In the genomic region with DNA sequence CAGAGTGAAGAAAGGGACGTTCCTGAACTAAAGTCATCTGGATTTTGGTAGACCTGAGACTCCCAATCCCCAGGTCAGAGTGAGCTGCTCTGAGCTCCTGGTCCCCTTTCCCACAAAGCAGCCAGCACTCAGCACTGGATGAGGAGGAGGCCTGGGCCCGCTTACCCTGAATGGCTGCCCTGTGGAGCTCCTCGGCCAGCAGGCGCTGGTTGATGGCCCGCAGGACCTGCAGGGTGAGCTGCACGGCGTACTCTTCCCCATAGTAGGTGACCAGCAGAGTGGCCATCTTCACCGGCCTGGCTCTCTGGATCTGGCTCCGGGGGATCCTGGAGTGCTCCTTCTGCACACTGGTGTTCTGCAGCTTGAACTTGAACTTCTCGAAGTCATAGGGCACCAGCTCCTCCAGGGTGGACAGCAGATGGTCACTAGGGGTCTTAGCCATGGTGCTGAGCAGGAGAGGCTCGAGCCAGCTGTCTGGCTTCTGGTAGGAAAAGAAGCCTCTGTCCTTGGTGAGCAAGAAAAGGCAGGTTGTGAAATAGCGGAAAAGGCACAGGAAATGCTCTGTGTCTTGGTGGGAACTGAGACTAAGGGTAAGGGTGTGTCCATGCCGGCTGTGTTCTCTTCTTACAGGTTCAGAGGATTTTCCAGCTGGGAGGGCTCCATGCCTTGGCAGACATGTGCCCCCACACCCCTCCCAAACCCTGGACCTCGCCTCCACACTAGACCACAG, we compare ENCODE assay signal across 13 cellular contexts. TPM values are rescaled to one million over a fixed set of nuclear protein-coding genes. Genes with fewer than 3 reads are reported as not detected.
DNase-seq lines count a peak whose midpoint lies in the region; ATAC-seq and TF ChIP-seq lines count a peak whose summit lies in the region.
"Had no signal": no experiment of that assay in that cellular context is flagged by ENCODE, and none has a peak within 500 bp of the region (broad histone marks: within the 10 kb centered on the region; RNA-seq: fewer than 3 reads in every experiment).

Gene MEFV (minus strand): TSS at position 488 of the 730 bp plus-strand sequence. CDS start 46 bp downstream, at position 442.

- peaks cover 5 to 6% of the 10 kb centered on the region in 2 donors for H3K4me1 Mint-ChIP-seq in natural killer cell treated with Interleukin-12 subunit alpha and Interleukin-12 subunit beta and Interleukin-15 and Interleukin-18, amount 100 ng/mL, for 72 hours (ENCODE audit: low read depth in 2 of 2)
- H3K4me1 Mint-ChIP-seq: activated CD4-positive, alpha-beta memory T cell treated with anti-CD3 and anti-CD28 coated beads, Interleukin-2, amount 10 ng/mL, durations not matched to agents 7 days and 5 days; T-cell had no signal

- ATAC-seq in natural killer cell treated with Interleukin-12 subunit alpha and Interleukin-12 subunit beta and Interleukin-15 and Interleukin-18, amount 100 ng/mL, for 72 hours, result no peak
- ATAC-seq: T-cell had no signal

- H3K9me3 Mint-ChIP-seq in natural killer cell treated with Interleukin-12 subunit alpha and Interleukin-12 subunit beta and Interleukin-15 and Interleukin-18, amount 100 ng/mL, for 72 hours, result no peaks in the 10 kb centered on the region
- H3K9me3 Mint-ChIP-seq: T-cell had no signal

- DNase-seq in EH (ENCODE audit: low read depth), result peak; percentile 3
- DNase-seq in NOMO-1 treated with dmso at 0.1 percent for 144 hours (lab: John Stamatoyannopoulos, UW; ENCODE audit: unreplicated experiment), result peak; percentile 75
- peak; percentile 62 for DNase-seq in fibroblast of pulmonary artery (ENCODE audit: low read depth)
- DNase-seq in ascending aorta (ENCODE audit: low spot score in 2 of 2), result no peak
- no peak for DNase-seq in NCI-H1417 (lab: John Stamatoyannopoulos, UW)
- DNase-seq in natural killer cell treated with Interleukin-12 subunit alpha and Interleukin-12 subunit beta and Interleukin-15 and Interleukin-18, amount 100 ng/mL, for 72 hours (ENCODE audit: low spot score), result no peak
- no peak for DNase-seq in thyroid gland
- DNase-seq: activated CD4-positive, alpha-beta memory T cell treated with anti-CD3 and anti-CD28 coated beads, Interleukin-2, amount 10 ng/mL, durations not matched to agents 7 days and 5 days; hippocampal formation; NCI-H510A treated with DMSO at 0.1 percent for 48 hours; T-cell had no signal

- no peak within 1 kb of the TSS for H3K27ac Mint-ChIP-seq in natural killer cell treated with Interleukin-12 subunit alpha and Interleukin-12 subunit beta and Interleukin-15 and Interleukin-18, amount 100 ng/mL, for 72 hours
- H3K27ac Mint-ChIP-seq: activated CD4-positive, alpha-beta memory T cell treated with anti-CD3 and anti-CD28 coated beads, Interleukin-2, amount 10 ng/mL, durations not matched to agents 7 days and 5 days; activated naive CD8-positive, alpha-beta T cell; T-cell had no signal

- WGBS in thyroid gland, 2 donors, result 80 to 81% methylated on average over 12 to 13 of the region's 14 CpGs

- H3K27ac ChIP-seq in neutrophil, result peak within 1 kb of the TSS; percentile 97
- no peak within 1 kb of the TSS for H3K27ac ChIP-seq in ascending aorta
- H3K27ac ChIP-seq in thyroid gland, result no peak within 1 kb of the TSS

- no peak for TF ChIP-seq POLR2A in thyroid gland (IDR thresholded peaks at IDR 0.05)

- TF ChIP-seq CTCF in fibroblast of pulmonary artery (IDR thresholded peaks at IDR 0.05; ENCODE audit: low read length, missing control alignments), result no peak
- no peak for TF ChIP-seq CTCF in neutrophil (IDR thresholded peaks at IDR 0.05)
- no peak for TF ChIP-seq CTCF in ascending aorta (IDR thresholded peaks at IDR 0.05)
- no peak for TF ChIP-seq CTCF in thyroid gland (IDR thresholded peaks at IDR 0.05)

- H3K4me3 ChIP-seq in fibroblast of pulmonary artery (replicated peaks; ENCODE audit: low read depth, low read length) (no peak within 1 kb of the TSS), neutrophil (ENCODE audit: low read depth in 1 of 2, low read length in 1 of 2) (peak within 1 kb of the TSS; percentile 83 to 91), ascending aorta (peak within 1 kb of the TSS in 1 of 2 donors; percentile 2), thyroid gland (replicated peaks in 1 of 3) (no peak within 1 kb of the TSS)

- no peaks in the 10 kb centered on the region for H3K36me3 Mint-ChIP-seq in natural killer cell treated with Interleukin-12 subunit alpha and Interleukin-12 subunit beta and Interleukin-15 and Interleukin-18, amount 100 ng/mL, for 72 hours
- H3K36me3 Mint-ChIP-seq: activated naive CD8-positive, alpha-beta T cell; T-cell had no signal

- H3K27me3 ChIP-seq in neutrophil (no peaks in the 10 kb centered on the region), ascending aorta (no peaks in the 10 kb centered on the region), thyroid gland (no peaks in the 10 kb centered on the region)

- peaks cover 2 to 8% of the 10 kb centered on the region in 2 donors for H3K27me3 Mint-ChIP-seq in natural killer cell treated with Interleukin-12 subunit alpha and Interleukin-12 subunit beta and Interleukin-15 and Interleukin-18, amount 100 ng/mL, for 72 hours

- H3K36me3 ChIP-seq in neutrophil (peaks cover 32% of the 10 kb centered on the region), ascending aorta (no peaks in the 10 kb centered on the region), thyroid gland (no peaks in the 10 kb centered on the region)

- H3K4me3 Mint-ChIP-seq in natural killer cell treated with Interleukin-12 subunit alpha and Interleukin-12 subunit beta and Interleukin-15 and Interleukin-18, amount 100 ng/mL, for 72 hours, result no peak within 1 kb of the TSS
- H3K4me3 Mint-ChIP-seq: activated CD4-positive, alpha-beta memory T cell treated with anti-CD3 and anti-CD28 coated beads, Interleukin-2, amount 10 ng/mL, durations not matched to agents 7 days and 5 days; activated naive CD8-positive, alpha-beta T cell; T-cell had no signal

- H3K9me3 ChIP-seq in neutrophil, result no peaks in the 10 kb centered on the region
- no peaks in the 10 kb centered on the region for H3K9me3 ChIP-seq in ascending aorta
- no peaks in the 10 kb centered on the region for H3K9me3 ChIP-seq in thyroid gland

- H3K4me1 ChIP-seq in neutrophil (ENCODE audit: control insufficient read depth in 1 of 2, insufficient read depth in 1 of 2, low read depth in 1 of 2, low read length in 1 of 2), result peaks cover 89 to 100% of the 10 kb centered on the region in 2 experiments
- H3K4me1 ChIP-seq in ascending aorta, result no peaks in the 10 kb centered on the region
- no peaks in the 10 kb centered on the region for H3K4me1 ChIP-seq in thyroid gland

- intact Hi-C loops in ascending aorta (cut with DNase I), result no loop called here
- intact Hi-C loops in thyroid gland (cut with DNase I), result no loop called here

RNA-seq across cellular contexts. Expression of gene MEFV, which starts in this region (rescaled TPM):
- 1.1 TPM for total RNA-seq in ascending aorta
- total RNA-seq in natural killer cell treated with Interleukin-12 subunit alpha and Interleukin-12 subunit beta and Interleukin-15 and Interleukin-18, amount 100 ng/mL, for 72 hours, result under 1 TPM; 0.26 to 0.31 TPM
- 1 to 10 TPM in 1 of 4 donors, under 1 TPM in 3; 0.22 to 2.2 (median 0.54) TPM for total RNA-seq in thyroid gland

Comparison
In these comparisons a context has a peak if more than half of its experiments do, and no peak if none do; other contexts are left out.
1. DNase-seq: peak in EH (single experiment), NOMO-1 treated with dmso at 0.1 percent for 144 hours (single experiment) and fibroblast of pulmonary artery (single experiment); none in ascending aorta (0 of 2), NCI-H1417 (0 of 3), natural killer cell treated with Interleukin-12 subunit alpha and Interleukin-12 subunit beta and Interleukin-15 and Interleukin-18, amount 100 ng/mL, for 72 hours (single experiment) and thyroid gland (0 of 2).
2. H3K4me3 ChIP-seq: peak in neutrophil (2 of 2); none in fibroblast of pulmonary artery (single experiment) and thyroid gland (0 of 3).